ENCODE assay signal across 1 cellular context in the genomic region with DNA sequence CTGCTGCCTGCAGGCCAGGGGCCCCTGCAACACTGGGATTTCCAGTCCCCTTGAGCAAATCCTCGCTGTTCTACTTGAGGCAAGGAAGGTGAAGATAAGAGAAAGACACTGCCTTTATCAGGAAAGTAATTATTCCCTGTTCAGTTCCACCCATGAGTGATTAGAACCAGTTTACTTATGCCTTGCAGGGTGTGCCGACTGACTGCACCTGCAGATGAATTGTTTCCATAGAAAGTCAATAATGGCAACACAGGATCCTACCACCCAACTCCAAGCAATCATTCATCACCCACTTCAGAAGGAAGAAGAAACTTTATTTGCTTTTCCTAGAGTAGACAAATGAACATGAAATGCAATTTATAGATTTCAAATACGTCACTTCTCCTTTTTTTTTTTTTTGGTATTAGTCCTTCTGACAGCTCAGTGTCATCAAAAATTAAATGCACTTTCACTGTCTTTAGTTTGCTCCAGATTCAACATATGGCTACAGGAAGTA.
A peak's percentile ranks its signal among the peaks of the same experiment; 100 is the strongest.
TF ChIP-seq lines count a peak whose summit lies in the region.

No MANE protein-coding gene starts in this region.

TF ChIP-seq in K562, 482 proteins besides CTCF, POLR2A, EP300 and RAD21 (continued from another document):
- TF ChIP-seq ZBTB40 (IDR thresholded peaks at IDR 0.05) = peak; percentile 57; the same call in 1 of the 2 replicates
- TF ChIP-seq ZBTB40 (CRISPR knock-in tag; IDR thresholded peaks at IDR 0.05) = peak; percentile 65; the same call in 1 of the 2 replicates
- no peak for TF ChIP-seq ILF3 (IDR thresholded peaks at IDR 0.05; ENCODE audit: borderline replicate concordance)
- no peak for TF ChIP-seq NONO (IDR thresholded peaks at IDR 0.05; ENCODE audit: low read depth in 2 of 2, low read length in 1 of 2)
- no peak for TF ChIP-seq HLTF (IDR thresholded peaks at IDR 0.05)
- no peak for TF ChIP-seq BRF1 (IDR thresholded peaks at IDR 0.05; ENCODE audit: borderline replicate concordance, extremely low read depth, insufficient read length)
